In genomic region chr2:208783184-208783583, GRCh38 we compare ENCODE assay signal across 15 cellular contexts.
DNase-seq lines count a peak whose midpoint lies in the region; ATAC-seq, FAIRE-seq and TF ChIP-seq lines count a peak whose summit lies in the region.
"Had no signal": no experiment of that assay in that cellular context is flagged by ENCODE, and none has a peak within 500 bp of the region (broad histone marks: within the 10 kb centered on the region; RNA-seq: fewer than 3 reads in every experiment).

No MANE protein-coding gene starts in this region.

- ATAC-seq in CD4-positive, alpha-beta T cell (ENCODE audit: poor library complexity): no peak
- no peak for ATAC-seq in HG03139 (IDR thresholded peaks at IDR 0.05; ENCODE audit: unreplicated experiment)

- no peaks in the 10 kb centered on the region for H3K4me1 ChIP-seq in liver (ENCODE audit: control insufficient read depth in 4 of 4, insufficient read depth in 4 of 4, low read length in 3 of 4)

- peaks cover 0 to 2% (median 0%) of the 10 kb centered on the region in 4 donors for H3K27me3 ChIP-seq in liver (ENCODE audit: control insufficient read depth in 4 of 4, insufficient read depth in 4 of 4, low read length in 3 of 4)
- H3K27me3 ChIP-seq in CD4-positive, alpha-beta T cell (ENCODE audit: control insufficient read depth, insufficient read depth, low read length): no peaks in the 10 kb centered on the region
- H3K27me3 ChIP-seq: dorsolateral prefrontal cortex had no signal

- H3K27ac Mint-ChIP-seq in CD4-positive, alpha-beta T cell: no peak overlapping the region
- H3K27ac Mint-ChIP-seq: naive B cell had no signal

- peak; percentile 17 to 22 for TF ChIP-seq RAD21 in liver (IDR thresholded peaks at IDR 0.05)

- no peak overlapping the region for H3K4me3 ChIP-seq in liver (ENCODE audit: low read depth in 1 of 3, low read length in 3 of 3)
- H3K4me3 ChIP-seq: dorsolateral prefrontal cortex, SK-N-MC had no signal

- DNase-seq in D721Med (ENCODE audit: insufficient read length, low spot score): no peak
- peak; percentile 52 for DNase-seq in HT-29 (ENCODE audit: low spot score)
- peak; percentile 46 for DNase-seq in OCI-M1 (lab: John Stamatoyannopoulos, UW)
- no peak for DNase-seq in iPS-NIHi11 (ENCODE audit: low spot score)
- DNase-seq in CD4-positive, alpha-beta T cell: no peak
- DNase-seq: activated CD4-positive, alpha-beta T cell treated with anti-CD3 and anti-CD28 coated beads, Interleukin-2, amount 50 U/mL, for 48 hours; dorsolateral prefrontal cortex; GF-D8; hypothalamus; naive B cell; NCI-H187 had no signal

- FAIRE-seq in D721Med (lab: Jason Lieb, UNC): no peak
- FAIRE-seq: TTC549 had no signal

- no peak overlapping the region for H3K27ac ChIP-seq in liver (ENCODE audit: low read depth in 1 of 2, low read length in 2 of 2)
- H3K27ac ChIP-seq in CD4-positive, alpha-beta T cell (ENCODE audit: low read depth, low read length): no peak overlapping the region
- H3K27ac ChIP-seq: dorsolateral prefrontal cortex, SK-N-MC had no signal

- H3K4me3 Mint-ChIP-seq in CD4-positive, alpha-beta T cell: no peak overlapping the region
- H3K4me3 Mint-ChIP-seq: naive B cell had no signal

- POLR2A ChIA-PET in CD4-positive, alpha-beta T cell (lab: Charles Lee): no interaction called here

- TF ChIP-seq CTCF in D721Med (IDR thresholded peaks at IDR 0.05; ENCODE audit: insufficient read depth, missing control alignments): peak; percentile 30
- TF ChIP-seq CTCF in liver (IDR thresholded peaks at IDR 0.05; ENCODE audit: low read depth, low read length, missing input control): no peak
- TF ChIP-seq CTCF in CD4-positive, alpha-beta T cell (IDR thresholded peaks at IDR 0.05): no peak

- H3K36me3 ChIP-seq in liver (ENCODE audit: control insufficient read depth in 4 of 4, insufficient read depth in 3 of 4, low read depth in 1 of 4, low read length in 3 of 4): no peaks in the 10 kb centered on the region

- H3K4me1 Mint-ChIP-seq in CD4-positive, alpha-beta T cell (ENCODE audit: low read depth): no peaks in the 10 kb centered on the region
- H3K4me1 Mint-ChIP-seq: naive B cell had no signal

- H3K27me3 Mint-ChIP-seq in CD4-positive, alpha-beta T cell: no peaks in the 10 kb centered on the region
- H3K27me3 Mint-ChIP-seq: naive B cell had no signal

- no peaks in the 10 kb centered on the region for H3K9me3 Mint-ChIP-seq in CD4-positive, alpha-beta T cell

- H3K36me3 Mint-ChIP-seq in CD4-positive, alpha-beta T cell (ENCODE audit: low read depth): no peaks in the 10 kb centered on the region
- H3K36me3 Mint-ChIP-seq: naive B cell had no signal

- H3K9ac ChIP-seq in liver (ENCODE audit: low read depth in 1 of 2, low read length in 2 of 2): no peak overlapping the region

- CTCF ChIA-PET in CD4-positive, alpha-beta T cell (lab: Charles Lee): no interaction called here

- intact Hi-C loops in CD4-positive, alpha-beta T cell (cut with DNase I, micrococcal nuclease): no loop called here

- H3K9me3 ChIP-seq in liver (ENCODE audit: control insufficient read depth in 4 of 4, low read length in 3 of 4): no peaks in the 10 kb centered on the region
- H3K9me3 ChIP-seq in CD4-positive, alpha-beta T cell (ENCODE audit: control insufficient read depth, low read length): no peaks in the 10 kb centered on the region

TF ChIP-seq in liver, 16 proteins besides CTCF, POLR2A, EP300 and RAD21:
- no peak for TF ChIP-seq REST (IDR thresholded peaks at IDR 0.05)
- TF ChIP-seq HNF4G (IDR thresholded peaks at IDR 0.05): no peak
- TF ChIP-seq MAX (IDR thresholded peaks at IDR 0.05): no peak
- TF ChIP-seq NR2F2 (IDR thresholded peaks at IDR 0.05): no peak
- no peak for TF ChIP-seq ZBTB33 (IDR thresholded peaks at IDR 0.05)
- TF ChIP-seq EGR1 (IDR thresholded peaks at IDR 0.05; ENCODE audit: low read depth in 2 of 2): no peak

Comparison
In these comparisons a context has a peak if more than half of its experiments do, and no peak if none do; other contexts are left out.
1. DNase-seq: peak in HT-29 (single experiment) and OCI-M1 (single experiment); none in D721Med (single experiment), iPS-NIHi11 (single experiment) and CD4-positive, alpha-beta T cell (0 of 10).